In genomic region chr7:91551377-91552175, GRCh38 we compare ENCODE assay signal across 23 cellular contexts.
"Had no signal": no experiment of that assay in that cellular context is flagged by ENCODE, and none has a peak within 500 bp of the region (broad histone marks: within the 10 kb centered on the region; RNA-seq: fewer than 3 reads in every experiment).

No MANE protein-coding gene starts in this region.

- H3K27me3 ChIP-seq: body of pancreas, dorsolateral prefrontal cortex, gastroesophageal sphincter, heart left ventricle, right atrium auricular region, stomach had no signal

- H3K4me3 ChIP-seq: body of pancreas, dorsolateral prefrontal cortex, gastroesophageal sphincter, heart left ventricle, lung, mucosa of descending colon, right atrium auricular region, skin epidermis, stomach had no signal

- H3K36me3 Mint-ChIP-seq: activated naive CD8-positive, alpha-beta T cell treated with anti-CD3 and anti-CD28 coated beads for 36 hours; naive B cell; stimulated activated effector memory CD8-positive, alpha-beta T cell treated with anti-CD3 and anti-CD28 coated beads, Interleukin-12 subunit alpha, Interleukin-12 subunit beta, amount 100 ng/mL, for 72 hours; type B pancreatic cell had no signal

- H3K27ac ChIP-seq: body of pancreas, dorsolateral prefrontal cortex, gastroesophageal sphincter, heart left ventricle, right atrium auricular region, skin epidermis, stomach had no signal

- H3K27ac Mint-ChIP-seq: activated naive CD8-positive, alpha-beta T cell treated with anti-CD3 and anti-CD28 coated beads for 36 hours; naive B cell; stimulated activated effector memory CD8-positive, alpha-beta T cell treated with anti-CD3 and anti-CD28 coated beads, Interleukin-12 subunit alpha, Interleukin-12 subunit beta, amount 100 ng/mL, for 72 hours; type B pancreatic cell had no signal

- H3K4me1 Mint-ChIP-seq: activated naive CD8-positive, alpha-beta T cell treated with anti-CD3 and anti-CD28 coated beads for 36 hours; naive B cell; stimulated activated effector memory CD8-positive, alpha-beta T cell treated with anti-CD3 and anti-CD28 coated beads, Interleukin-12 subunit alpha, Interleukin-12 subunit beta, amount 100 ng/mL, for 72 hours had no signal

- H3K27me3 Mint-ChIP-seq: type B pancreatic cell had no signal

- H3K4me3 Mint-ChIP-seq: activated naive CD8-positive, alpha-beta T cell treated with anti-CD3 and anti-CD28 coated beads for 36 hours; naive B cell; neural crest cell; stimulated activated effector memory CD8-positive, alpha-beta T cell treated with anti-CD3 and anti-CD28 coated beads, Interleukin-12 subunit alpha, Interleukin-12 subunit beta, amount 100 ng/mL, for 72 hours; type B pancreatic cell had no signal

- ATAC-seq: body of pancreas; gastroesophageal sphincter; heart left ventricle; left cardiac atrium; mucosa of descending colon; stimulated activated effector memory CD8-positive, alpha-beta T cell treated with anti-CD3 and anti-CD28 coated beads, Interleukin-12 subunit alpha, Interleukin-12 subunit beta, amount 100 ng/mL, for 72 hours had no signal

- H3K36me3 ChIP-seq: gastroesophageal sphincter, heart left ventricle, right atrium auricular region, stomach had no signal

- H3K9me3 Mint-ChIP-seq: activated naive CD8-positive, alpha-beta T cell treated with anti-CD3 and anti-CD28 coated beads for 36 hours; neural crest cell; stimulated activated effector memory CD8-positive, alpha-beta T cell treated with anti-CD3 and anti-CD28 coated beads, Interleukin-12 subunit alpha, Interleukin-12 subunit beta, amount 100 ng/mL, for 72 hours; type B pancreatic cell had no signal

- DNase-seq: activated CD4-positive, alpha-beta T cell treated with anti-CD3 and anti-CD28 coated beads, Interleukin-2, amount 50 U/mL, for 4 hours; activated naive CD8-positive, alpha-beta T cell treated with anti-CD3 and anti-CD28 coated beads for 36 hours; activated T-cell treated with anti-CD3 and anti-CD28 coated beads for 4 hours; amniotic stem cell; body of pancreas; caudate nucleus; dorsolateral prefrontal cortex; erythroblast; heart left ventricle; left cardiac atrium; mucosa of descending colon; naive B cell; stimulated activated CD4-positive, alpha-beta T cell treated with anti-CD3 and anti-CD28 coated beads, Interleukin-4, amount 100 ng/mL, for 24 hours; stomach; SW 1271; T-helper 2 cell had no signal

- H3K4me1 ChIP-seq: body of pancreas, gastroesophageal sphincter, heart left ventricle, right atrium auricular region had no signal

- H3K9me3 ChIP-seq: body of pancreas, gastroesophageal sphincter, heart left ventricle, mucosa of descending colon, right atrium auricular region, stomach had no signal
